Comparison of ENCODE assay signal across 11 cellular contexts in genomic region chr15:101732772-101733171, GRCh38.
"Had no signal": no experiment of that assay in that cellular context is flagged by ENCODE, and none has a peak within 500 bp of the region (broad histone marks: within the 10 kb centered on the region; RNA-seq: fewer than 3 reads in every experiment).

No MANE protein-coding gene starts in this region.

- H3K4me1 ChIP-seq: HAP-1 had no signal

- FAIRE-seq: H1, H54 had no signal

- H3K27ac Mint-ChIP-seq: GM23338, H9, HFFc6 had no signal

- ATAC-seq: GM23338, HCT116 had no signal

- H3K9me3 Mint-ChIP-seq: GM23338, H9, HFFc6 had no signal

- H3K4me2 ChIP-seq: GM23338 had no signal

- H3K9me3 ChIP-seq: HAP-1 had no signal

- H3K4me1 Mint-ChIP-seq: GM23338 had no signal

- H3K27ac ChIP-seq: GM23248 had no signal

- H2AFZ ChIP-seq: GM23248, GM23338 had no signal

- H3K4me3 ChIP-seq: GM23248, GM23338, HAP-1 had no signal

- H3K9ac ChIP-seq: GM23248 had no signal

- DNase-seq: GM23248, GOT3, H7, H9, HCEC 1CT, HFFc6 had no signal

- H3K4me3 Mint-ChIP-seq: GM23338, H9, HFFc6 had no signal

- H3K36me3 ChIP-seq: HAP-1 had no signal
